Comparison of ENCODE assay signal across 13 cellular contexts in genomic region chr15:89781055-89781454, GRCh38. TPM values are rescaled to one million over a fixed set of nuclear protein-coding genes. Genes with fewer than 3 reads are reported as not detected.
DNase-seq lines count a peak whose midpoint lies in the region; ATAC-seq and TF ChIP-seq lines count a peak whose summit lies in the region.
"Had no signal": no experiment of that assay in that cellular context is flagged by ENCODE, and none has a peak within 500 bp of the region (broad histone marks: within the 10 kb centered on the region; RNA-seq: fewer than 3 reads in every experiment).

No MANE protein-coding gene starts in this region.

- H3K27me3 ChIP-seq in esophagus (ENCODE audit: control insufficient read depth in 1 of 2, insufficient read depth in 2 of 2, low read length in 2 of 2) (no peaks in the 10 kb centered on the region), vagina (no peaks in the 10 kb centered on the region)
- H3K27me3 ChIP-seq: pancreas had no signal

- H3K27ac ChIP-seq in esophagus (ENCODE audit: low read depth in 2 of 2, low read length in 1 of 2) (peak overlapping the region; percentile 87 to 92), vagina (peak overlapping the region; percentile 31)
- H3K27ac ChIP-seq: pancreas had no signal

- 55 to 67% methylated on average over 6 of the region's 6 CpGs for WGBS in esophagus, 2 donors

- no peak for TF ChIP-seq CTCF in vagina (IDR thresholded peaks at IDR 0.05)

- TF ChIP-seq POLR2A in vagina (IDR thresholded peaks at IDR 0.05) = no peak

- intact Hi-C loops in vagina (cut with DNase I) = no loop called here

- H3K4me3 ChIP-seq in esophagus (ENCODE audit: low read depth in 1 of 2, low read length in 2 of 2) (no peak overlapping the region), vagina (no peak overlapping the region)
- H3K4me3 ChIP-seq: pancreas had no signal

- DNase-seq in stimulated activated CD4-positive, alpha-beta T cell treated with anti-CD3 and anti-CD28 coated beads, TNF-alpha, amount 100 ng/mL, for 48 hours (ENCODE audit: low read depth in 3 of 3) = peak in 2 of 3 donors; percentile 8 to 15
- no peak for DNase-seq in stimulated activated CD4-positive, alpha-beta T cell treated with anti-CD3 and anti-CD28 coated beads, Interleukin-4, amount 100 ng/mL, for 24 hours
- DNase-seq in OCI-M1 (lab: John Stamatoyannopoulos, UW) (peak; percentile 3), vagina (ENCODE audit: extremely low spot score in 2 of 2) (no peak), SK-N-DZ (ENCODE audit: low spot score) (no peak)
- DNase-seq: DMS79 treated with DMSO at 0.1 percent for 48 hours, kidney, NCI-H2081 had no signal

- H3K4me1 ChIP-seq in esophagus (ENCODE audit: control insufficient read depth in 2 of 2, insufficient read depth in 2 of 2, low read length in 1 of 2) (peaks cover 0 to 24% of the 10 kb centered on the region in 2 donors), vagina (peaks cover 43% of the 10 kb centered on the region)

- H3K36me3 ChIP-seq in esophagus (ENCODE audit: control insufficient read depth in 2 of 2, insufficient read depth in 2 of 2, low read length in 1 of 2) (no peaks in the 10 kb centered on the region), vagina (no peaks in the 10 kb centered on the region)

- ATAC-seq in GM19324 (IDR thresholded peaks at IDR 0.05; ENCODE audit: low FRiP score, unreplicated experiment) (no peak), GM21381 (IDR thresholded peaks at IDR 0.05; ENCODE audit: unreplicated experiment) (no peak)
- ATAC-seq: T-cell had no signal

- H3K9me3 ChIP-seq in esophagus (ENCODE audit: control insufficient read depth in 2 of 2, insufficient read depth in 1 of 2, low read depth in 1 of 2, low read length in 1 of 2) = no peaks in the 10 kb centered on the region
- no peaks in the 10 kb centered on the region for H3K9me3 ChIP-seq in vagina
- H3K9me3 ChIP-seq: pancreas had no signal

RNA-seq across cellular contexts. Expression of gene MESP2, which starts 4.9 kb away (rescaled TPM):
- polyA plus RNA-seq in esophagus = under 1 TPM; 0.56 to 0.75 TPM
- not detected for total RNA-seq in vagina
- polyA plus RNA-seq in SK-N-DZ (2014; cell fraction: cytosol; rRNA removed) = not detected in 2 replicates
- polyA plus RNA-seq in SK-N-DZ (2014; cell fraction: nucleus; rRNA removed) = not detected in 2 replicates
- total RNA-seq: T-cell had no signal

RNA-seq across cellular contexts. Expression of gene MESP1, which starts 30.0 kb away (rescaled TPM):
- under 1 TPM; 0.08 to 0.35 TPM for polyA plus RNA-seq in esophagus
- total RNA-seq in vagina = 2.7 TPM
- polyA plus RNA-seq in SK-N-DZ (2014; cell fraction: cytosol; rRNA removed) = 0.16 and 1.2 TPM in 2 replicates
- 0.58 and 1.0 TPM in 2 replicates for polyA plus RNA-seq in SK-N-DZ (2014; cell fraction: nucleus; rRNA removed)

RNA-seq across cellular contexts. Expression of gene ANPEP, which starts 33.6 kb away (rescaled TPM):
- polyA plus RNA-seq in esophagus = 1 to 10 TPM; 1.2 to 1.4 TPM
- 55.0 TPM for total RNA-seq in vagina
- 1.3 and 1.8 TPM in 2 replicates for polyA plus RNA-seq in SK-N-DZ (2014; cell fraction: cytosol; rRNA removed)
- polyA plus RNA-seq in SK-N-DZ (2014; cell fraction: nucleus; rRNA removed) = 0.60 TPM in 1 of 2 replicates, not detected in the other

Comparison
In these comparisons a context has a peak if more than half of its experiments do, and no peak if none do; other contexts are left out.
1. DNase-seq: peak in stimulated activated CD4-positive, alpha-beta T cell treated with anti-CD3 and anti-CD28 coated beads, TNF-alpha, amount 100 ng/mL, for 48 hours (2 of 3) and OCI-M1 (single experiment); none in stimulated activated CD4-positive, alpha-beta T cell treated with anti-CD3 and anti-CD28 coated beads, Interleukin-4, amount 100 ng/mL, for 24 hours (single experiment), vagina (0 of 2) and SK-N-DZ (single experiment).